4 cellular contexts compared by ENCODE assay signal in the genomic region with DNA sequence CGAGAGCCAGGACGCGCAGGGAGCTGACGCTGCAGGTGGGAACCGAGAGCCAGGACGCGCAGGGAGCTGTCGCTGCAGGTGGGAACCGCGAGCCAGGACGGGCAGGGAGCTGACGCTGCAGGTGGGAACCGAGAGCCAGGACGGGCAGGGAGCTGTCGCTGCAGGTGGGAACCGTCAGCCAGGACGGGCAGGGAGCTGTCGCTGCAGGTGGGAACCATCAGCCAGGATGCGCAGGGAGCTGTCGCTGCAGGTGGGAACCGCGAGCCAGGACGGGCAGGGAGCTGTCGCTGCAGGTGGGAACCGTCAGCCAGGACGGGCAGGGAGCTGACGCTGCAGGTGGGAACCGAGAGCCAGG. TPM values are rescaled to one million over a fixed set of nuclear protein-coding genes. Genes with fewer than 3 reads are reported as not detected.
"Had no signal": no experiment of that assay in that cellular context is flagged by ENCODE, and none has a peak within 500 bp of the region (broad histone marks: within the 10 kb centered on the region; RNA-seq: fewer than 3 reads in every experiment).

No MANE protein-coding gene starts in this region.

RNA-seq across cellular contexts. Expression of gene PLD4, which starts 19.1 kb away (rescaled TPM):
- total RNA-seq: LHCN-M2, M059J, MCF 10A, NCI-H460 had no signal
